In the genomic region with DNA sequence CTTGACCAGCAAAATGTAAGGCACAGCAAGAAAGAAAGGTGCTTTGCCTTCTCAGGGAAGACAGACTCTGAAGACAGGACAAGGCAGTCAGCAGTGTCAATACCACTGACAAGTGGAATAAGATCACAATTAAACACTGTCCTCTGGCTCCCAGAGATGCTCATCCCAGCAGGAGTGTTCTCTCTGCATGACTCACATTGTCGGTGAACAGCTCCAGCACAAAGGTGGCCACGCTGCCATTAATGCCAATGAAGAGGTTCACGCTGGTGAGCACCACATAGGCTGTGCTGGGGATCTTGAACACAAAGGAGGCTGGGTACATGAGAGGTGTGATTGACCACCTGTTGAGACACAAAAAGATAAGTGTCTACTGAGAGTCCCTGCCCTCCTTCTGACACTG, we compare ENCODE assay signal across 20 cellular contexts.
"Had no signal": no experiment of that assay in that cellular context is flagged by ENCODE, and none has a peak within 500 bp of the region (broad histone marks: within the 10 kb centered on the region; RNA-seq: fewer than 3 reads in every experiment).

No MANE protein-coding gene starts in this region.

- H3K27me3 ChIP-seq: body of pancreas, heart right ventricle, neutrophil, testis, upper lobe of left lung had no signal

- H3K4me1 ChIP-seq: body of pancreas, parathyroid adenoma had no signal

- ATAC-seq: activated CD8-positive, alpha-beta T cell treated with anti-CD3 and anti-CD28 coated beads, Interleukin-2, amount 10 ng/mL, durations not matched to agents 7 days and 5 days; body of pancreas; left colon; naive thymus-derived CD8-positive, alpha-beta T cell; stimulated activated naive CD8-positive, alpha-beta T cell treated with anti-CD3 and anti-CD28 coated beads, Interleukin-15, amount 100 ng/mL, for 72 hours; WTC11 had no signal

- H3K27ac ChIP-seq: body of pancreas, heart right ventricle, neutrophil, parathyroid adenoma, testis had no signal

- DNase-seq: activated CD4-positive, alpha-beta T cell treated with anti-CD3 and anti-CD28 coated beads for 4 hours; activated CD8-positive, alpha-beta memory T cell treated with anti-CD3 and anti-CD28 coated beads, Interleukin-2, amount 50 U/mL, for 4 hours; activated CD8-positive, alpha-beta T cell treated with anti-CD3 and anti-CD28 coated beads, Interleukin-2, amount 10 ng/mL, durations not matched to agents 7 days and 5 days; activated effector memory CD4-positive, alpha-beta T cell treated with anti-CD3 and anti-CD28 coated beads, Interleukin-2, amount 50 U/mL, for 16 hours; activated T-cell treated with anti-CD3 and anti-CD28 coated beads, Interleukin-2, amount 50 U/mL, for 48 hours; body of pancreas; cortex of kidney; effector CD8-positive, alpha-beta T cell; foreskin melanocyte; heart right ventricle; left colon; mammary epithelial cell; naive thymus-derived CD8-positive, alpha-beta T cell; stimulated activated CD4-positive, alpha-beta T cell treated with anti-CD3 and anti-CD28 coated beads, Interleukin-1b, Interleukin-23, amount 100 ng/mL, for 48 hours; stimulated activated naive CD8-positive, alpha-beta T cell treated with anti-CD3 and anti-CD28 coated beads, Interleukin-15, amount 100 ng/mL, for 72 hours; testis; upper lobe of left lung had no signal

- H3K9ac ChIP-seq: parathyroid adenoma had no signal

- H3K9me3 ChIP-seq: body of pancreas, heart right ventricle, neutrophil, testis, upper lobe of left lung had no signal

- H3K4me3 ChIP-seq: body of pancreas, heart right ventricle, testis, upper lobe of left lung had no signal
